ENCODE assay signal across 10 cellular contexts in the genomic region with DNA sequence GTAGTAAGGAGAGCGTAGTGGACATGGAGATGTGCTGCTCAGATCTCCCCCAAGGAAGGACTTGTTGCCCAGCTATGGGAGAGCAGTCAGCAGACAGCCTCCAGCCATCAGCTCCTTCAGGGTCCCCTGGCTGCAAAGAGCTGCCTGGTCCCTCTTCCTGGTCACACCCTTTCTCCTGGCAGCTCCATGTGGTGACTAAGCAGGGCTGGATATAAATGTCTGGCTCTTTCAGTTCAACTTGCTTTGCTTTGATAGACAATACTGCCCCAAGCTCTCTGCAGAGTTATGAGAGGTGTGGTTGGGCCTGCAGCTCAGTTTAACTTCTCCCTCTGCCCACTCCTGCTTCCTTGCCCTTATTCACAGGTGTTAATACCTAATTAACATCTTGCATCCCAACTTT.
DNase-seq lines count a peak whose midpoint lies in the region; ATAC-seq and TF ChIP-seq lines count a peak whose summit lies in the region.
"Had no signal": no experiment of that assay in that cellular context is flagged by ENCODE, and none has a peak within 500 bp of the region (broad histone marks: within the 10 kb centered on the region; RNA-seq: fewer than 3 reads in every experiment).

No MANE protein-coding gene starts in this region.

- no peaks in the 10 kb centered on the region for H3K27me3 Mint-ChIP-seq in type B pancreatic cell
- H3K27me3 Mint-ChIP-seq: activated naive CD4-positive, alpha-beta T cell treated with anti-CD3 and anti-CD28 coated beads, Interleukin-2, amount 10 ng/mL, durations not matched to agents 7 days and 5 days had no signal

- TF ChIP-seq POLR2A in adrenal gland (IDR thresholded peaks at IDR 0.05), result peak in 1 of 2 donors; percentile 16

- no peak for TF ChIP-seq CTCF in adrenal gland (IDR thresholded peaks at IDR 0.05)
- no peak for TF ChIP-seq CTCF in type B pancreatic cell (conservative IDR thresholded peaks at IDR 0.05)

- DNase-seq in activated CD8-positive, alpha-beta memory T cell treated with anti-CD3 and anti-CD28 coated beads for 24 hours, result peak; percentile 62
- DNase-seq in activated CD8-positive, alpha-beta memory T cell treated with anti-CD3 and anti-CD28 coated beads, Interleukin-2, amount 50 U/mL, for 48 hours, result no peak
- DNase-seq in adrenal gland, result peak in 4 of 7 donors; percentile 48 to 62 (median 52)
- DNase-seq in iris pigment epithelial cell (ENCODE audit: low read depth), result peak; percentile 75
- DNase-seq in type B pancreatic cell (ENCODE audit: extremely low spot score, unreplicated experiment), result no peak
- DNase-seq in NCI-H446 (lab: John Stamatoyannopoulos, UW), result no peak
- no peak for DNase-seq in NCI-H526 (lab: John Stamatoyannopoulos, UW)
- DNase-seq: activated naive CD4-positive, alpha-beta T cell treated with anti-CD3 and anti-CD28 coated beads, Interleukin-2, amount 10 ng/mL, durations not matched to agents 7 days and 5 days; AML-193 had no signal

- H3K27me3 ChIP-seq in adrenal gland, result no peaks in the 10 kb centered on the region

- H3K27ac ChIP-seq in adrenal gland, result peak overlapping the region in 1 of 5 donors; percentile 1

- peaks cover 6% of the 10 kb centered on the region for H3K9me3 Mint-ChIP-seq in type B pancreatic cell

- peak overlapping the region; percentile 16 for H3K4me3 Mint-ChIP-seq in type B pancreatic cell
- H3K4me3 Mint-ChIP-seq: activated naive CD4-positive, alpha-beta T cell treated with anti-CD3 and anti-CD28 coated beads, Interleukin-2, amount 10 ng/mL, durations not matched to agents 7 days and 5 days had no signal

- no peaks in the 10 kb centered on the region for H3K9me3 ChIP-seq in adrenal gland (replicated peaks in 1 of 3)

- no peaks in the 10 kb centered on the region for H3K36me3 ChIP-seq in adrenal gland (replicated peaks in 1 of 2)

- no peak overlapping the region for H3K4me3 ChIP-seq in adrenal gland

- peak overlapping the region; percentile 89 for H3K27ac Mint-ChIP-seq in type B pancreatic cell
- H3K27ac Mint-ChIP-seq: activated naive CD4-positive, alpha-beta T cell treated with anti-CD3 and anti-CD28 coated beads, Interleukin-2, amount 10 ng/mL, durations not matched to agents 7 days and 5 days had no signal

- intact Hi-C loops in adrenal gland (cut with DNase I), result loop anchor here in 1 of 2 donors (10.0 kb wide), 1 partner anchor 75 kb away; a partner anchor contains a TSS

- no peaks in the 10 kb centered on the region for H3K36me3 Mint-ChIP-seq in type B pancreatic cell

- peaks cover 33% of the 10 kb centered on the region for H3K4me1 Mint-ChIP-seq in type B pancreatic cell (ENCODE audit: unreplicated experiment)

- WGBS in adrenal gland, 4 donors, result 92 to 100% (median 100%) methylated on average over 1 of the region's 1 CpG

- ATAC-seq in GM19035 (IDR thresholded peaks at IDR 0.05; ENCODE audit: unreplicated experiment), result no peak

- H3K4me1 ChIP-seq in adrenal gland (replicated peaks in 1 of 2), result peaks cover 4 to 11% of the 10 kb centered on the region in 2 donors

Comparison
In these comparisons a context has a peak if more than half of its experiments do, and no peak if none do; other contexts are left out.
1. DNase-seq: peak in activated CD8-positive, alpha-beta memory T cell treated with anti-CD3 and anti-CD28 coated beads for 24 hours (single experiment), adrenal gland (4 of 7) and iris pigment epithelial cell (single experiment); none in activated CD8-positive, alpha-beta memory T cell treated with anti-CD3 and anti-CD28 coated beads, Interleukin-2, amount 50 U/mL, for 48 hours (single experiment), type B pancreatic cell (single experiment), NCI-H446 (0 of 2) and NCI-H526 (0 of 2).